ENCODE assay signal across 10 cellular contexts in the genomic region with DNA sequence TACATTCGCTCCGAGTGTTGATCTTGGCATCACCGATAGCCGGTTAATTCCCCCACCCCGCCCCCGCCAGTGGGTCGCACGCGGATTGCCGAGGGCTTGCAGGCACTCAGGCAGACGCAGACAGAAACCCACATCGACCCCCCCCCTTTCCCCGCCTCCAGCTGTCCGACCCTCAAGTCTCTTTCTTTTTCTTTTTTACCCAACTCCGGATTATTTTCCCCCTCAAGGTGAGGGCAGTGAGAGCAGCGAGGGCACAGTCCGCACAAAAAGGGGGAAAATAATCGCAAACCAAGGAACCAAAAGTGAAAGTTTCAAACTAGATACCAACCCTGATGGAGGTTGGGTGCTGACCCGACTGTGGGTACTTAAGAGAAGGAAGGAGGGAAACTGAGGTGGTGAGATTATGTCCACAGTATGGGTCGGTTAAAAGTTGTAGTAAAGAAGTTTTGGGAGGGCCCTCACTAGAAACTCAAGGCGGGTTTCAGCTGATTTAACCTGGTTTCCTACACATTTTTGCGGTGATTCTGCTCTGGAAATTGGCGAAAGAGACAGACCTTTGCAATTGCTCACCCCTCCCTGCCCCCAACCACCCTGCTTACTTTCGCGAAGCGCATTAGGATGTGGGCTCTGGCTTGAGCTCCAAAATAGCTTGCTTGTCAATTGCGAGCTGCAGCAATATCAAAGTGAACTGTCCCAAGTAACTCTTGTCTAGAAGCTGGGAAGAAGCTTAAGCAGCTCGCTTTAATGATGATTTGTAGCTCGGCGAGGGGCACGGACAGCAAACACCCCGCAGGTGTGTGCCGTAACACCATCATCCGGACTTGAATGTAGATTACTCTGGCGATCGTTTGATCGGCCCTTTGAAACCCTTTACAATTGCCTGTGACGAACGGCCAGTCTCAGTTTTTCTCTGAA. TPM values are rescaled to one million over a fixed set of nuclear protein-coding genes. Genes with fewer than 3 reads are reported as not detected.
DNase-seq lines count a peak whose midpoint lies in the region; TF ChIP-seq lines count a peak whose summit lies in the region.
"Had no signal": no experiment of that assay in that cellular context is flagged by ENCODE, and none has a peak within 500 bp of the region (broad histone marks: within the 10 kb centered on the region; RNA-seq: fewer than 3 reads in every experiment).

No MANE protein-coding gene starts in this region.

- DNase-seq in NCI-H1417 (lab: John Stamatoyannopoulos, UW) (peak in 2 of 3 experiments; percentile 64 to 67), NCI-H1417 treated with DMSO at 0.1 percent for 48 hours (lab: John Stamatoyannopoulos, UW) (no peak), left kidney (ENCODE audit: low read depth, low spot score) (peak; percentile 42), stomach (peak; percentile 40), KG1 (lab: John Stamatoyannopoulos, UW) (no peak)
- no peak for DNase-seq in stimulated activated CD4-positive, alpha-beta T cell treated with anti-CD3 and anti-CD28 coated beads, Interleukin-15, amount 100 ng/mL, for 24 hours
- DNase-seq in stimulated activated CD8-positive, alpha-beta memory T cell treated with anti-CD3 and anti-CD28 coated beads, Interleukin-4, amount 100 ng/mL, for 48 hours = no peak
- DNase-seq: NCI-H226 had no signal

- no peak for TF ChIP-seq CTCF in stomach (IDR thresholded peaks at IDR 0.05)

- peak overlapping the region; percentile 83 for H3K4me3 Mint-ChIP-seq in activated naive CD8-positive, alpha-beta T cell

- peaks cover 4 to 88% (median 65%) of the 10 kb centered on the region in 3 donors for H3K27me3 ChIP-seq in stomach

- H3K36me3 Mint-ChIP-seq in activated naive CD8-positive, alpha-beta T cell = peaks cover 6% of the 10 kb centered on the region

- peaks cover 0 to 44% (median 21%) of the 10 kb centered on the region in 4 donors for H3K4me1 ChIP-seq in stomach

- H3K4me1 Mint-ChIP-seq in activated naive CD8-positive, alpha-beta T cell (ENCODE audit: low read depth) = peaks cover 12% of the 10 kb centered on the region

- WGBS in stomach, 5 donors = 2 to 6% (median 3%) methylated on average over 39 of the region's 39 CpGs

- peaks cover 11% of the 10 kb centered on the region for H3K9me3 Mint-ChIP-seq in activated naive CD8-positive, alpha-beta T cell (ENCODE audit: low read depth)

- H3K27ac ChIP-seq in stomach = peak overlapping the region; percentile 80 to 90 (median 83)

- intact Hi-C loops in stomach (cut with DNase I; ENCODE audit: low total_unique reads) = no loop called here

- peaks cover 74% of the 10 kb centered on the region for H3K27me3 Mint-ChIP-seq in activated naive CD8-positive, alpha-beta T cell

- TF ChIP-seq POLR2A in stomach (IDR thresholded peaks at IDR 0.05) = no peak

- H3K27ac Mint-ChIP-seq in activated naive CD8-positive, alpha-beta T cell = no peak overlapping the region

- H3K36me3 ChIP-seq in stomach = no peaks in the 10 kb centered on the region

- peak overlapping the region; percentile 43 to 55 (median 48) for H3K4me3 ChIP-seq in stomach

- no peaks in the 10 kb centered on the region for H3K9me3 ChIP-seq in stomach

- TF ChIP-seq EP300 in stomach (IDR thresholded peaks at IDR 0.05) = no peak

RNA-seq across cellular contexts. Expression of a gene that starts 15.7 kb away (rescaled TPM):
- 10 to 100 TPM in 2 of 5 donors, 1 to 10 TPM in 2, not detected in 1; 4.1 to 16.5 (median 10.6) TPM for total RNA-seq in stomach
- 10 to 100 TPM in 1 of 3 donors, 1 to 10 TPM in 2; 6.1 to 26.9 (median 8.1) TPM for polyA plus RNA-seq in stomach
- total RNA-seq: dermis microvascular lymphatic vessel endothelial cell had no signal

Comparison
In these comparisons a context has a peak if more than half of its experiments do, and no peak if none do; other contexts are left out.
1. DNase-seq: peak in NCI-H1417 (2 of 3), left kidney (single experiment) and stomach (single experiment); none in NCI-H1417 treated with DMSO at 0.1 percent for 48 hours (single experiment), KG1 (single experiment), stimulated activated CD4-positive, alpha-beta T cell treated with anti-CD3 and anti-CD28 coated beads, Interleukin-15, amount 100 ng/mL, for 24 hours (single experiment) and stimulated activated CD8-positive, alpha-beta memory T cell treated with anti-CD3 and anti-CD28 coated beads, Interleukin-4, amount 100 ng/mL, for 48 hours (single experiment).